1 cellular context compared by ENCODE assay signal in genomic region chr9:134619983-134620612, GRCh38.
TF ChIP-seq lines count a peak whose summit lies in the region.

No MANE protein-coding gene starts in this region.

TF ChIP-seq in HepG2, 621 proteins besides CTCF, POLR2A, EP300 and RAD21 (continued from another document):
- TF ChIP-seq ZNF687 (CRISPR knock-in tag; IDR thresholded peaks at IDR 0.05) = no peak
- TF ChIP-seq MBD4 (IDR thresholded peaks at IDR 0.05; ENCODE audit: borderline replicate concordance, low read length) = no peak
- no peak for TF ChIP-seq RAD51 (IDR thresholded peaks at IDR 0.05; ENCODE audit: borderline replicate concordance)
- no peak for TF ChIP-seq BRF2 (CRISPR knock-in tag; IDR thresholded peaks at IDR 0.05)
- no peak for TF ChIP-seq ZNF331 (CRISPR knock-in tag; IDR thresholded peaks at IDR 0.05)
TF ChIP-seq in HepG2: peak in this region for 0.
